ENCODE assay signal across 20 cellular contexts in the genomic region with DNA sequence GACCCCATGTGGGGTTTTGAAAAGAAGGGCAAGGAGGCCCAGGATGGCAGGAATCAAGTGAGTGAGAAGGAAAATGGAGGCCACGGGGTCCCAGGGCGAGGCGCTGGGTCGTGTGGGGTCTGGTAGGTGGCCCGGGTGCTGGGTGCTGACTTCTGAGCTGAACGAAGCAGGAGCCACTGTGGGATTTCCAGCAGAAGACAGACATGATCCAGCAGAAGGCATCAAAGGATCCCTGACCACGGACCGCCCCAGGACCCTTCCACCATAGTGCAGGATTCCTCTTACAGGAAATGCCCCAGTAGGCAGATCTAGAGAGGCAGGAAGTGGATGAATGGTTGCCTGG.
DNase-seq lines count a peak whose midpoint lies in the region; TF ChIP-seq lines count a peak whose summit lies in the region.
"Had no signal": no experiment of that assay in that cellular context is flagged by ENCODE, and none has a peak within 500 bp of the region (broad histone marks: within the 10 kb centered on the region; RNA-seq: fewer than 3 reads in every experiment).

No MANE protein-coding gene starts in this region.

- H3K27me3 Mint-ChIP-seq in MCF 10A (ENCODE audit: insufficient read depth, unreplicated experiment), result no peaks in the 10 kb centered on the region

- dilution Hi-C loops in mammary epithelial cell (cut with HindIII; ENCODE audit: low sequenced_read_pairs), result no loop called here

- BruUV-seq in MCF 10A (replicated peaks; lab: Mats Ljungman, UMichigan), result no TSS peak
- no TSS peak for BruUV-seq in mammary epithelial cell (replicated peaks; lab: Mats Ljungman, UMichigan)

- H3K9ac ChIP-seq in mammary epithelial cell (ENCODE audit: insufficient read depth, low read length), result no peak overlapping the region
- H3K9ac ChIP-seq in GM23248, result no peak overlapping the region

- H3K4me1 ChIP-seq in mammary epithelial cell (ENCODE audit: insufficient read depth, low read length) (no peaks in the 10 kb centered on the region), osteoblast (ENCODE audit: insufficient read depth, low read length) (peaks cover 9% of the 10 kb centered on the region), uterus (no peaks in the 10 kb centered on the region), GM23248 (ENCODE audit: insufficient read depth) (peaks cover 26% of the 10 kb centered on the region), Peyer's patch (no peaks in the 10 kb centered on the region)

- H3K4me3 ChIP-seq in mammary epithelial cell (replicated peaks in 1 of 3; ENCODE audit: insufficient read depth in 1 of 3, low read depth in 2 of 3, low read length in 3 of 3) (no peak overlapping the region), coronary artery (no peak overlapping the region), osteoblast (ENCODE audit: insufficient read depth, low read length) (no peak overlapping the region), uterus (no peak overlapping the region), GM23248 (no peak overlapping the region), Peyer's patch (no peak overlapping the region)
- H3K4me3 ChIP-seq: SK-N-MC had no signal

- no peaks in the 10 kb centered on the region for H3K79me2 ChIP-seq in mammary epithelial cell (ENCODE audit: insufficient read depth, low read length)
- peaks cover 99% of the 10 kb centered on the region for H3K79me2 ChIP-seq in osteoblast (ENCODE audit: insufficient read depth, low read length)
- peaks cover 99% of the 10 kb centered on the region for H3K79me2 ChIP-seq in GM23248 (ENCODE audit: insufficient read depth)

- peaks cover 29% of the 10 kb centered on the region for H3K9me3 Mint-ChIP-seq in MCF 10A (ENCODE audit: unreplicated experiment)

- no peak overlapping the region for H3K4me3 Mint-ChIP-seq in MCF 10A (ENCODE audit: unreplicated experiment)
- H3K4me3 Mint-ChIP-seq: CD14-positive monocyte, IgD-negative memory B cell had no signal

- H2AFZ ChIP-seq in mammary epithelial cell (ENCODE audit: low read depth, low read length) (no peak overlapping the region), osteoblast (ENCODE audit: low read length) (no peak overlapping the region), GM23248 (no peak overlapping the region)

- TF ChIP-seq CTCF in MCF 10A (IDR thresholded peaks at IDR 0.05; ENCODE audit: unreplicated experiment) (no peak), mammary epithelial cell (conservative IDR thresholded peaks at IDR 0.05 in 1 of 2, IDR thresholded peaks at IDR 0.05 in 1 of 2; ENCODE audit: extremely low read depth in 1 of 2, insufficient read depth in 1 of 2, low read depth in 1 of 2, low read length in 2 of 2) (no peak), coronary artery (IDR thresholded peaks at IDR 0.05) (no peak), osteoblast (IDR thresholded peaks at IDR 0.05; ENCODE audit: extremely low read depth, low read depth, low read length) (no peak), uterus (IDR thresholded peaks at IDR 0.05) (no peak), Peyer's patch (IDR thresholded peaks at IDR 0.05) (no peak)

- H3K27ac ChIP-seq in mammary epithelial cell (ENCODE audit: insufficient read depth, low read depth, low read length), result no peak overlapping the region
- no peak overlapping the region for H3K27ac ChIP-seq in coronary artery
- H3K27ac ChIP-seq in osteoblast (ENCODE audit: low read depth, low read length), result no peak overlapping the region
- H3K27ac ChIP-seq in uterus, result no peak overlapping the region
- H3K27ac ChIP-seq in GM23248, result no peak overlapping the region
- H3K27ac ChIP-seq in Peyer's patch, result no peak overlapping the region
- H3K27ac ChIP-seq: SK-N-MC had no signal

- peak overlapping the region; percentile 23 for H3K27ac Mint-ChIP-seq in MCF 10A (ENCODE audit: low read depth, unreplicated experiment)
- H3K27ac Mint-ChIP-seq: IgD-negative memory B cell had no signal

- H3K27me3 ChIP-seq in mammary epithelial cell (ENCODE audit: insufficient read depth, low read length) (no peaks in the 10 kb centered on the region), osteoblast (ENCODE audit: insufficient read depth, low read length) (no peaks in the 10 kb centered on the region), uterus (no peaks in the 10 kb centered on the region), GM23248 (replicated peaks; ENCODE audit: insufficient read depth) (no peaks in the 10 kb centered on the region), Peyer's patch (no peaks in the 10 kb centered on the region)

- H3K9me3 ChIP-seq in mammary epithelial cell (replicated peaks; ENCODE audit: insufficient read depth, low read length) (peaks cover 58% of the 10 kb centered on the region), osteoblast (ENCODE audit: low read depth, low read length) (no peaks in the 10 kb centered on the region), uterus (no peaks in the 10 kb centered on the region), GM23248 (ENCODE audit: low read depth) (no peaks in the 10 kb centered on the region), Peyer's patch (no peaks in the 10 kb centered on the region)

- CTCF ChIA-PET in MCF 10A (lab: Yijun Ruan, JAX), result no interaction called here
- CTCF ChIA-PET in mammary epithelial cell (lab: Charles Lee; ENCODE audit: low non-redundant PET), result no interaction called here

- no peak for TF ChIP-seq POLR2A in uterus (IDR thresholded peaks at IDR 0.05)
- TF ChIP-seq POLR2A in Peyer's patch (IDR thresholded peaks at IDR 0.05), result no peak

- no peaks in the 10 kb centered on the region for H3K9me2 ChIP-seq in GM23248 (ENCODE audit: insufficient read depth)

- H3K36me3 Mint-ChIP-seq in MCF 10A (ENCODE audit: insufficient read depth, unreplicated experiment), result peaks cover 6% of the 10 kb centered on the region
- H3K36me3 Mint-ChIP-seq: CD14-positive monocyte, IgD-negative memory B cell had no signal

- H4K20me1 ChIP-seq in mammary epithelial cell (ENCODE audit: insufficient read depth, low read length), result no peaks in the 10 kb centered on the region
- H4K20me1 ChIP-seq in osteoblast (ENCODE audit: insufficient read depth, low read length), result peaks cover 71% of the 10 kb centered on the region
- H4K20me1 ChIP-seq in GM23248 (ENCODE audit: insufficient read depth), result no peaks in the 10 kb centered on the region

- in situ Hi-C loops in mammary epithelial cell (cut with MboI; ENCODE audit: low sequenced_read_pairs in 2 of 2), result no loop called here
- in situ Hi-C loops in GM23248 (cut with MboI), result no loop called here

- H3K4me2 ChIP-seq in mammary epithelial cell (ENCODE audit: insufficient read depth, low read depth, low read length) (no peak overlapping the region), osteoblast (ENCODE audit: insufficient read depth, low read length) (no peak overlapping the region), GM23248 (ENCODE audit: unreplicated experiment) (no peak overlapping the region)

- H3K4me1 Mint-ChIP-seq in MCF 10A (ENCODE audit: insufficient read depth, unreplicated experiment), result peaks cover 8% of the 10 kb centered on the region

- H3K36me3 ChIP-seq in mammary epithelial cell (ENCODE audit: insufficient read depth, low read length), result no peaks in the 10 kb centered on the region
- H3K36me3 ChIP-seq in osteoblast (ENCODE audit: insufficient read depth, low read length), result peaks cover 31% of the 10 kb centered on the region
- H3K36me3 ChIP-seq in uterus, result no peaks in the 10 kb centered on the region
- no peaks in the 10 kb centered on the region for H3K36me3 ChIP-seq in GM23248 (ENCODE audit: low read depth)
- no peaks in the 10 kb centered on the region for H3K36me3 ChIP-seq in Peyer's patch

- intact Hi-C loops in MCF 10A (cut with micrococcal nuclease) (no loop called here), mammary epithelial cell (cut with micrococcal nuclease) (no loop called here), uterus (cut with DNase I; ENCODE audit: low total_unique reads) (no loop called here)

- POLR2A ChIA-PET in MCF 10A (lab: Yijun Ruan, JAX), result no interaction called here

- H3F3A ChIP-seq in GM23248 (ENCODE audit: insufficient read depth), result peaks cover 10% of the 10 kb centered on the region

- WGBS in mammary epithelial cell (ENCODE audit: low coverage, missing lambda C conversion rate), result no CpG with 5 or more reads among the region's 8 CpGs
- 93 to 96% methylated on average over 3 to 8 of the region's 8 CpGs for WGBS in GM23248 (ENCODE audit: low coverage in 1 of 2, low lambda C conversion rate in 2 of 2, missing lambda C conversion rate in 2 of 2), 2 experiments

- DNase-seq in MCF 10A (ENCODE audit: unreplicated experiment), result no peak
- no peak for DNase-seq in mammary epithelial cell
- DNase-seq in coronary artery (ENCODE audit: low spot score), result peak; percentile 41
- DNase-seq in osteoblast (ENCODE audit: insufficient read length, low spot score, missing footprints), result peak; percentile 45
- DNase-seq in uterus, result peak; percentile 3 to 7
- no peak for DNase-seq in GM23248
- DNase-seq in Peyer's patch, result no peak
- DNase-seq: DMS53, GDM1, MV-4-11, NCI-H1417, NCI-H1694 treated with DMSO at 0.1 percent for 48 hours, NCI-H2081 treated with DMSO at 0.1 percent for 48 hours, NCI-H2171 treated with DMSO at 0.1 percent for 48 hours, NCI-H526, RPMI8226, SHP77 treated with DMSO at 0.1 percent for 48 hours had no signal

Comparison
In these comparisons a context has a peak if more than half of its experiments do, and no peak if none do; other contexts are left out.
1. DNase-seq: peak in coronary artery (single experiment), osteoblast (single experiment) and uterus (2 of 2); none in MCF 10A (single experiment), mammary epithelial cell (single experiment), GM23248 (single experiment) and Peyer's patch (0 of 3).